ENCODE assay signal across 12 cellular contexts in the genomic region with DNA sequence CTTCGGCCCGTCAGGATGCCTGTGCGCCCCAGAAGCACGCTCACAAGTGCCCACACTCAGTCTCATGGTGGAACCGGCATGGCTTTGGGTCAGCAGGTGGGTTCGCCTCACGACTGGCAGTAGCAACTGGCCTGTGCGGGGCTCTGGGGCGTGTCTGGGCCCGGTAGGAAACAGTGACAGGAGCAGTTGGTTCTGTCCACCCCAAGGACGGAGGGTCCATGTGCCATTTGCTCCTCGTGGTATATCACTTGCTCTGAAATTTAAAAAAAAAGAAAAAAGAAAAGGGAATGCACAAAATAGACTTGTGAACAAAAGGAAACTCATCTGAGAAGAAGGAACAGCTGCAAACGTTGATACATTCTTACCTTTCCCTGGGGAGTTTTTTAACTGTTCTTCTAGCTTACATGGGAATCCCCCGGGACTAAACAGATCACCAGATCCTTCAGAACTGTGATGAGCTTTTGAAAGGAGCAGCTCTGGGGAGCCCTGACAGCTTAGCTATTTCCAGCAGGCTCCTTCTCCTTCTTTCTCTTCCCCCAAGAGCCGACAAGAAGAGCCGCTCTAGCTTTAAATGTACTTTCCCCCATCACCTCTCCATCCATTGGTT. TPM values are rescaled to one million over a fixed set of nuclear protein-coding genes. Genes with fewer than 3 reads are reported as not detected.
DNase-seq lines count a peak whose midpoint lies in the region; ATAC-seq and TF ChIP-seq lines count a peak whose summit lies in the region.
"Had no signal": no experiment of that assay in that cellular context is flagged by ENCODE, and none has a peak within 500 bp of the region (broad histone marks: within the 10 kb centered on the region; RNA-seq: fewer than 3 reads in every experiment).

No MANE protein-coding gene starts in this region.

- H3K4me1 ChIP-seq in psoas muscle: no peaks in the 10 kb centered on the region

- H3K36me3 ChIP-seq in psoas muscle (ENCODE audit: insufficient read depth in 1 of 2, low read depth in 1 of 2): peaks cover 4 to 78% of the 10 kb centered on the region in 2 donors

- H3K36me3 Mint-ChIP-seq in endothelial cell (ENCODE audit: low read depth, unreplicated experiment): peaks cover 38% of the 10 kb centered on the region

- peak overlapping the region; percentile 34 for H3K4me3 Mint-ChIP-seq in endothelial cell (ENCODE audit: unreplicated experiment)
- H3K4me3 Mint-ChIP-seq: effector memory CD8-positive, alpha-beta T cell had no signal

- H3K27me3 ChIP-seq in psoas muscle (ENCODE audit: insufficient read depth in 3 of 3, low read length in 2 of 3): no peaks in the 10 kb centered on the region

- H3K27ac Mint-ChIP-seq in endothelial cell (ENCODE audit: unreplicated experiment): no peak overlapping the region
- H3K27ac Mint-ChIP-seq: effector memory CD8-positive, alpha-beta T cell had no signal

- in situ Hi-C loops in GM13976 (cut with MboI; ENCODE audit: low sequenced_read_pairs, unreplicated experiment): no loop called here

- TF ChIP-seq CTCF in GM13976 (IDR thresholded peaks at IDR 0.05; ENCODE audit: borderline replicate concordance, control extremely low read depth, extremely low read depth, insufficient read depth, missing control alignments) (no peak), endothelial cell (IDR thresholded peaks at IDR 0.05; ENCODE audit: unreplicated experiment) (no peak), psoas muscle (IDR thresholded peaks at IDR 0.05) (no peak)

- no peaks in the 10 kb centered on the region for H3K9me3 Mint-ChIP-seq in endothelial cell (ENCODE audit: unreplicated experiment)
- H3K9me3 Mint-ChIP-seq: effector memory CD8-positive, alpha-beta T cell had no signal

- H3K27me3 Mint-ChIP-seq in endothelial cell (ENCODE audit: unreplicated experiment): peaks cover 2% of the 10 kb centered on the region
- H3K27me3 Mint-ChIP-seq: effector memory CD8-positive, alpha-beta T cell had no signal

- H3K4me1 Mint-ChIP-seq in endothelial cell (ENCODE audit: unreplicated experiment): peaks cover 6% of the 10 kb centered on the region

- no peak overlapping the region for H3K27ac ChIP-seq in psoas muscle

- H3K9me3 ChIP-seq in psoas muscle: no peaks in the 10 kb centered on the region

- intact Hi-C loops in psoas muscle (cut with DNase I): loop anchor here in 1 of 2 donors (5.0 kb wide), 1 partner anchor 230 kb away; no protein-coding TSS in a partner anchor

- DNase-seq in GM13976 (ENCODE audit: low spot score) (peak; percentile 78), endothelial cell (ENCODE audit: low spot score) (no peak), pons (ENCODE audit: low spot score) (no peak), psoas muscle (no peak)
- DNase-seq in activated CD4-positive, alpha-beta T cell treated with anti-CD3 and anti-CD28 coated beads, Interleukin-2, amount 50 U/mL, for 1 hour: no peak
- no peak for DNase-seq in activated effector memory CD4-positive, alpha-beta T cell treated with anti-CD3 and anti-CD28 coated beads, Interleukin-2, amount 50 U/mL, for 16 hours
- DNase-seq: activated CD4-positive, alpha-beta T cell treated with anti-CD3 and anti-CD28 coated beads for 48 hours; DND-41; effector memory CD8-positive, alpha-beta T cell; NCI-H2081 treated with DMSO at 0.1 percent for 48 hours had no signal

- WGBS in psoas muscle, 3 donors: 72 to 75% (median 73%) methylated on average over 16 of the region's 16 CpGs

- peak; percentile 43 for ATAC-seq in GM21390 (IDR thresholded peaks at IDR 0.05; ENCODE audit: unreplicated experiment)
- peak; percentile 38 for ATAC-seq in HG03045 (IDR thresholded peaks at IDR 0.05; ENCODE audit: unreplicated experiment)
- ATAC-seq in psoas muscle: no peak
- ATAC-seq: effector memory CD8-positive, alpha-beta T cell had no signal

- no peak overlapping the region for H3K4me3 ChIP-seq in psoas muscle

RNA-seq across cellular contexts. Expression of a gene that starts 42.8 kb away (rescaled TPM):
- total RNA-seq in endothelial cell (ENCODE audit: unreplicated experiment): 105 TPM
- total RNA-seq in psoas muscle: 10 to 100 TPM; 56.7 to 90.3 (median 66.9) TPM
- polyA plus RNA-seq in psoas muscle: 10 to 100 TPM; 28.7 to 50.9 (median 34.2) TPM

RNA-seq across cellular contexts. Expression of a gene that starts 44.6 kb away (rescaled TPM):
- total RNA-seq in endothelial cell (ENCODE audit: unreplicated experiment) (35.9 TPM), psoas muscle (10 to 100 TPM in 3 of 4 donors, 1 to 10 TPM in 1; 9.7 to 18.7 (median 12.3) TPM)
- polyA plus RNA-seq in psoas muscle: 10 to 100 TPM; 11.5 to 42.1 (median 28.1) TPM

Comparison
In these comparisons a context has a peak if more than half of its experiments do, and no peak if none do; other contexts are left out.
1. ATAC-seq: peak in GM21390 (single experiment) and HG03045 (single experiment); none in psoas muscle (0 of 4).